In genomic region chr20:45934587-45935415, GRCh38 we compare ENCODE assay signal across 8 cellular contexts. TPM values are rescaled to one million over a fixed set of nuclear protein-coding genes. Genes with fewer than 3 reads are reported as not detected.
DNase-seq lines count a peak whose midpoint lies in the region; ATAC-seq, FAIRE-seq and TF ChIP-seq lines count a peak whose summit lies in the region.

TSS of gene PCIF1 (plus strand) at chr20:45934683. CDS start at chr20:45939000, 4,317 bp downstream.

- no peaks in the 10 kb centered on the region for H4K20me1 ChIP-seq in HepG2 (ENCODE audit: insufficient read depth, low read length)

- no peaks in the 10 kb centered on the region for H3K9me3 ChIP-seq in HepG2 (ENCODE audit: low read length)

- H3K27ac Mint-ChIP-seq in dendritic cell treated with granulocyte-macrophage colony-stimulating factor and Interleukin-4, amounts not matched to agents 40 ng/mL and 50 ng/mL, for 4 days: peak within 1 kb of the TSS; percentile 100

- H3K36me3 Mint-ChIP-seq in dendritic cell treated with granulocyte-macrophage colony-stimulating factor and Interleukin-4, amounts not matched to agents 40 ng/mL and 50 ng/mL, for 4 days (ENCODE audit: low read depth): peaks cover 58% of the 10 kb centered on the region

- TF ChIP-seq CTCF in HepG2 (CRISPR knock-in tag; IDR thresholded peaks at IDR 0.05): no peak

- TF ChIP-seq POLR2A in HepG2 (IDR thresholded peaks at IDR 0.05; ENCODE audit: insufficient read depth in 1 of 2, low read depth in 2 of 2, low read length in 2 of 2): peak; percentile 64 to 98

- no TSS peak for BruUV-seq in HepG2 (replicated peaks; lab: Mats Ljungman, UMichigan)

- in situ Hi-C loops in HepG2 (cut with HindIII; ENCODE audit: extremely low pct_ligation_motif_present, low pct_unique_long_range_greater_than_20kb): loop anchor here (5.0 kb wide), 1 partner anchor 42 kb away; the partner anchor contains the start of genes CTSA and NEURL2

- TF ChIP-seq EP300 in HepG2 (IDR thresholded peaks at IDR 0.05; ENCODE audit: low read depth in 2 of 2, low read length in 2 of 2) (peak in 1 of 2 experiments; percentile 23; a peak in 3 of 4 replicates), HepG2 (CRISPR knock-in tag; IDR thresholded peaks at IDR 0.05; ENCODE audit: borderline replicate concordance) (peak; percentile 61; the same call in 1 of the 2 replicates)

- CTCF ChIA-PET in HepG2 (lab: Yijun Ruan, JAX; ENCODE audit: low intra/inter-chr PET ratio, low total read pairs): interaction anchor here (0.9 kb wide), 1 partner anchor 28 kb away, joined by 3 read pairs; no protein-coding TSS in a partner anchor

- TF ChIP-seq RAD21 in HepG2 (CRISPR knock-in tag; IDR thresholded peaks at IDR 0.05): peak; percentile 90

- H3K27me3 ChIP-seq in HepG2 (ENCODE audit: control insufficient read depth in 1 of 2, insufficient read depth in 2 of 2, low read length in 2 of 2): no peaks in the 10 kb centered on the region; a peak in 1 of 5 replicates

- H3K9ac ChIP-seq in HepG2 (ENCODE audit: insufficient read depth, low read depth, low read length): peak within 1 kb of the TSS; percentile 100

- peaks cover 25 to 28% of the 10 kb centered on the region in 2 experiments; a peak in 4 of 5 replicates for H3K36me3 ChIP-seq in HepG2 (replicated peaks in 1 of 2; ENCODE audit: control insufficient read depth in 1 of 2, insufficient read depth in 2 of 2, low read length in 2 of 2)

- under 1% methylated on average over 51 of the region's 102 CpGs for WGBS in HepG2 (ENCODE audit: low lambda C conversion rate)

- H3K27me3 Mint-ChIP-seq in dendritic cell treated with granulocyte-macrophage colony-stimulating factor and Interleukin-4, amounts not matched to agents 40 ng/mL and 50 ng/mL, for 4 days: no peaks in the 10 kb centered on the region

- POLR2A ChIA-PET in HepG2 (lab: Yijun Ruan, JAX): interaction anchor here (0.6 to 5.9 kb wide), 40 partner anchors 8 to 739 kb away, joined by 3 to 201 read pairs (median 5); partner anchors contain the start of genes ACOT8, CTSA, DNTTIP1 and NEURL2

- DNase-seq in CD1c-positive myeloid dendritic cell (ENCODE audit: extremely low spot score): peak; percentile 99
- peak; percentile 96 for DNase-seq in NCI-H774 (lab: John Stamatoyannopoulos, UW)
- peak; percentile 95 to 97 for DNase-seq in activated CD4-positive, alpha-beta T cell treated with anti-CD3 and anti-CD28 coated beads, Interleukin-2, amount 50 U/mL, for 4 hours
- DNase-seq in HepG2 (ENCODE audit: low spot score): peak; percentile 98
- DNase-seq in stimulated activated CD4-positive, alpha-beta T cell treated with anti-CD3 and anti-CD28 coated beads, Interleukin-2, amount 100 ng/mL, for 48 hours: peak; percentile 98 to 99

- H3K4me3 ChIP-seq in HepG2 (replicated peaks in 1 of 3; ENCODE audit: insufficient read depth in 1 of 3, low read depth in 2 of 3, low read length in 3 of 3): peak within 1 kb of the TSS; percentile 92 to 97 (median 95)

- H3K4me2 ChIP-seq in HepG2 (ENCODE audit: low read depth, low read length): peak within 1 kb of the TSS; percentile 97

- peak within 1 kb of the TSS; percentile 62 for H2AFZ ChIP-seq in HepG2 (ENCODE audit: low read length)

- H3K4me1 ChIP-seq in HepG2 (ENCODE audit: insufficient read depth, low read length): peaks cover 54% of the 10 kb centered on the region

- H3K27ac ChIP-seq in HepG2 (ENCODE audit: extremely low read length, insufficient read depth, low read length): peak within 1 kb of the TSS; percentile 97

- H3K4me1 Mint-ChIP-seq in dendritic cell treated with granulocyte-macrophage colony-stimulating factor and Interleukin-4, amounts not matched to agents 40 ng/mL and 50 ng/mL, for 4 days (ENCODE audit: low read depth): peaks cover 18% of the 10 kb centered on the region

- H3K9me3 Mint-ChIP-seq in dendritic cell treated with granulocyte-macrophage colony-stimulating factor and Interleukin-4, amounts not matched to agents 40 ng/mL and 50 ng/mL, for 4 days: no peaks in the 10 kb centered on the region

- intact Hi-C loops in dendritic cell treated with granulocyte-macrophage colony-stimulating factor and Interleukin-4, amounts not matched to agents 40 ng/mL and 50 ng/mL, for 4 days (cut with micrococcal nuclease): loop anchor here (1.0 kb wide), 3 partner anchors 24 to 78 kb away; partner anchors contain the start of genes ACOT8 and ZSWIM3
- intact Hi-C loops in HepG2 (cut with micrococcal nuclease; ENCODE audit: unreplicated experiment): loop anchor here (2.0 to 5.0 kb wide), 4 partner anchors 38 to 102 kb away; partner anchors contain the start of genes ACOT8, CTSA, NEURL2 and SNX21

- peak within 1 kb of the TSS; percentile 99 for H3K4me3 Mint-ChIP-seq in dendritic cell treated with granulocyte-macrophage colony-stimulating factor and Interleukin-4, amounts not matched to agents 40 ng/mL and 50 ng/mL, for 4 days

- ATAC-seq in GM19438 (IDR thresholded peaks at IDR 0.05; ENCODE audit: low read depth, unreplicated experiment) (peak; percentile 64), HG03571 (IDR thresholded peaks at IDR 0.05; ENCODE audit: unreplicated experiment) (peak; percentile 62), HepG2 (peak; percentile 72)

- H3K79me2 ChIP-seq in HepG2 (ENCODE audit: insufficient read depth, low read length): peaks cover 24% of the 10 kb centered on the region

- peak; percentile 84 for FAIRE-seq in HepG2 (lab: Jason Lieb, UNC)

TF ChIP-seq in HepG2, 621 proteins besides CTCF, POLR2A, EP300 and RAD21 (continues in another document):
- TF ChIP-seq ARID5B (CRISPR knock-in tag; IDR thresholded peaks at IDR 0.05) (peak; percentile 6; the same call in 1 of the 2 replicates), GATA4 (IDR thresholded peaks at IDR 0.05; ENCODE audit: borderline replicate concordance, low read depth) (no peak; the same call in none of the 2 replicates), ZNF740 (CRISPR knock-in tag; IDR thresholded peaks at IDR 0.05) (peak; percentile 57; the same call in 1 of the 2 replicates), CENPX (CRISPR knock-in tag; IDR thresholded peaks at IDR 0.05) (no peak), ZFP1 (CRISPR knock-in tag; IDR thresholded peaks at IDR 0.05) (peak; percentile 36; the same call in 1 of the 2 replicates), HDAC6 (IDR thresholded peaks at IDR 0.05; ENCODE audit: low read depth, low read length) (no peak), ZNF24 (IDR thresholded peaks at IDR 0.05) (0 out of 2 replicates have a peak, but pooled peaks have one; percentile 56), SRY (CRISPR knock-in tag; IDR thresholded peaks at IDR 0.05) (peak; percentile 97), ZFP82 (CRISPR knock-in tag; IDR thresholded peaks at IDR 0.05; ENCODE audit: borderline replicate concordance) (peak; percentile 58)

RNA-seq across cellular contexts. Expression of gene PCIF1, which starts in this region (rescaled TPM):
- 18.5 and 20.9 TPM in 2 replicates for total RNA-seq in HepG2 (2016; rRNA removed; fragmentation: Illumina TruSeq; extraction: Trizol)
- total RNA-seq in HepG2 (2016; cell fraction: cytosol; rRNA removed; fragmentation: Illumina TruSeq; extraction: Trizol; ENCODE audit: low read depth): 30.2 and 42.6 TPM in 2 replicates
- total RNA-seq in HepG2 (2016; cell fraction: insoluble cytoplasmic fraction; rRNA removed; fragmentation: Illumina TruSeq; extraction: Trizol): 17.6 and 21.4 TPM in 2 replicates
- 35.4 and 44.6 TPM in 2 replicates for total RNA-seq in HepG2 (2016; cell fraction: membrane; rRNA removed; fragmentation: Illumina TruSeq; extraction: Trizol)
- total RNA-seq in HepG2 (2016; cell fraction: nucleus; rRNA removed; fragmentation: Illumina TruSeq; extraction: Trizol): 19.3 and 21.9 TPM in 2 replicates
- polyA plus RNA-seq in HepG2 (2011; rRNA removed): 21.6 and 24.4 TPM in 2 replicates
- 19.5 and 26.1 TPM in 2 replicates for polyA plus RNA-seq in HepG2 (2011; cell fraction: cytosol; rRNA removed)
- polyA plus RNA-seq in HepG2 (2011; cell fraction: nucleus; rRNA removed): 38.0 and 44.1 TPM in 2 replicates
- 22.9 and 30.3 TPM in 2 replicates for polyA plus RNA-seq in HepG2 (2012)
- polyA plus RNA-seq in HepG2 (2016; cell fraction: cytosol; fragmentation: Illumina TruSeq; extraction: Trizol; ENCODE audit: low read depth): 41.4 and 54.3 TPM in 2 replicates
- 27.4 and 35.6 TPM in 2 replicates for polyA plus RNA-seq in HepG2 (2016; cell fraction: insoluble cytoplasmic fraction; fragmentation: Illumina TruSeq; extraction: Trizol; ENCODE audit: low read depth)
- 51.1 and 55.4 TPM in 2 replicates for polyA plus RNA-seq in HepG2 (2016; cell fraction: membrane; fragmentation: Illumina TruSeq; extraction: Trizol; ENCODE audit: low read depth)
- polyA plus RNA-seq in HepG2 (2016; cell fraction: nucleus; fragmentation: Illumina TruSeq; extraction: Trizol; ENCODE audit: insufficient read depth, low read depth): 35.5 and 37.2 TPM in 2 replicates
- polyA minus RNA-seq in HepG2 (2011; rRNA and poly(A)+ RNA removed; ENCODE audit: low replicate concordance): 40.1 and 74.5 TPM in 2 replicates
- 19.4 and 24.4 TPM in 2 replicates for polyA minus RNA-seq in HepG2 (2011; cell fraction: cytosol; rRNA and poly(A)+ RNA removed)
- 55.2 and 63.6 TPM in 2 replicates for polyA minus RNA-seq in HepG2 (2011; cell fraction: nucleus; rRNA and poly(A)+ RNA removed)

Comparison
In these comparisons a context has a peak if more than half of its experiments do, and no peak if none do; other contexts are left out.
1. Peak in every context shown above with its lines: DNase-seq, ATAC-seq, H3K4me3 ChIP-seq and H3K27ac ChIP-seq.